Comparison of ENCODE assay signal across 10 cellular contexts in genomic region chr5:151255621-151256286, GRCh38. TPM values are rescaled to one million over a fixed set of nuclear protein-coding genes. Genes with fewer than 3 reads are reported as not detected.
A peak's percentile ranks its signal among the peaks of the same experiment; 100 is the strongest.
DNase-seq lines count a peak whose midpoint lies in the region; ATAC-seq and TF ChIP-seq lines count a peak whose summit lies in the region.
"Had no signal": no experiment of that assay in that cellular context is flagged by ENCODE, and none has a peak within 500 bp of the region (broad histone marks: within the 10 kb centered on the region; RNA-seq: fewer than 3 reads in every experiment).

No MANE protein-coding gene starts in this region.

- peak overlapping the region; percentile 88 for H3K4me2 ChIP-seq in OCI-LY1 (ENCODE audit: low read length)

- ATAC-seq in HG03025 (IDR thresholded peaks at IDR 0.05; ENCODE audit: low FRiP score, unreplicated experiment) (peak; percentile 40), heart right ventricle (no peak)

- H3K27ac Mint-ChIP-seq in CD14-positive monocyte (peak overlapping the region; percentile 90 to 100 (median 97)), nephron progenitor cell (no peak overlapping the region)
- H3K27ac Mint-ChIP-seq: activated T-helper 2 cell treated with anti-CD3 and anti-CD28 coated beads, Interferon-gamma antibody, Interleukin-2, Interleukin-4, amounts not matched to agents 10 μg/mL and 5 μg/mL and 100 μg/mL, durations not matched to agents 14 hours and 24 hours and 36 hours had no signal

- intact Hi-C loops in CD14-positive monocyte (cut with micrococcal nuclease) (loop anchor here in 1 of 2 donors (10.0 kb wide), 1 partner anchor 201 kb away; no protein-coding TSS in a partner anchor), heart right ventricle (cut with DNase I) (no loop called here)

- DNase-seq in CD14-positive monocyte (ENCODE audit: low spot score) = peak; percentile 74
- DNase-seq in GM19240 (ENCODE audit: insufficient read length, low spot score) = peak; percentile 55
- DNase-seq in DMS 273 (lab: John Stamatoyannopoulos, UW; ENCODE audit: unreplicated experiment) = no peak
- DNase-seq in nephron progenitor cell = no peak
- DNase-seq in activated T-cell treated with anti-CD3 and anti-CD28 coated beads, Interleukin-2, amount 50 U/mL, for 1 hour = no peak
- DNase-seq in heart right ventricle = no peak

- TF ChIP-seq CTCF in CD14-positive monocyte (IDR thresholded peaks at IDR 0.05) = no peak
- no peak for TF ChIP-seq CTCF in OCI-LY1 (IDR thresholded peaks at IDR 0.05; ENCODE audit: low read length)
- TF ChIP-seq CTCF in nephron progenitor cell (IDR thresholded peaks at IDR 0.05) = no peak
- no peak for TF ChIP-seq CTCF in heart right ventricle (IDR thresholded peaks at IDR 0.05)

- H3K9me3 Mint-ChIP-seq in CD14-positive monocyte (no peaks in the 10 kb centered on the region), nephron progenitor cell (no peaks in the 10 kb centered on the region)
- H3K9me3 Mint-ChIP-seq: activated T-helper 2 cell treated with anti-CD3 and anti-CD28 coated beads, Interferon-gamma antibody, Interleukin-2, Interleukin-4, amounts not matched to agents 10 μg/mL and 5 μg/mL and 100 μg/mL, durations not matched to agents 14 hours and 24 hours and 36 hours had no signal

- H3F3A ChIP-seq in OCI-LY1 (ENCODE audit: insufficient read depth, low read length) = no peaks in the 10 kb centered on the region

- H3K4me3 ChIP-seq in OCI-LY1 (ENCODE audit: low read depth, low read length, poor library complexity, severe bottlenecking) (peak overlapping the region; percentile 88), heart right ventricle (no peak overlapping the region)

- H4K20me1 ChIP-seq in OCI-LY1 (ENCODE audit: insufficient read depth, low read length) = no peaks in the 10 kb centered on the region

- no peaks in the 10 kb centered on the region for H3K27me3 ChIP-seq in OCI-LY1 (ENCODE audit: insufficient read depth, low read length)
- H3K27me3 ChIP-seq in heart right ventricle = no peaks in the 10 kb centered on the region

- WGBS in heart right ventricle, 2 donors = 96 to 98% methylated on average over 3 of the region's 3 CpGs

- H3K36me3 Mint-ChIP-seq in CD14-positive monocyte = peaks cover 17 to 20% of the 10 kb centered on the region in 2 donors
- no peaks in the 10 kb centered on the region for H3K36me3 Mint-ChIP-seq in nephron progenitor cell (ENCODE audit: low read depth)

- no peak overlapping the region for H2AFZ ChIP-seq in OCI-LY1 (ENCODE audit: low read length)

- H3K27ac ChIP-seq in OCI-LY1 (ENCODE audit: low read depth, low read length, poor library complexity, severe bottlenecking) = peak overlapping the region; percentile 88
- H3K27ac ChIP-seq in heart right ventricle = no peak overlapping the region

- H3K9me3 ChIP-seq in OCI-LY1 (ENCODE audit: low read length) (no peaks in the 10 kb centered on the region), heart right ventricle (no peaks in the 10 kb centered on the region)

- peaks cover 71% of the 10 kb centered on the region for H3K4me1 Mint-ChIP-seq in CD14-positive monocyte
- H3K4me1 Mint-ChIP-seq in nephron progenitor cell = peaks cover 36% of the 10 kb centered on the region

- H3K27me3 Mint-ChIP-seq in CD14-positive monocyte (ENCODE audit: low read depth in 3 of 3) (peaks cover 0 to 2% (median 2%) of the 10 kb centered on the region in 3 donors), nephron progenitor cell (ENCODE audit: low read depth, poor library complexity) (peaks cover 18% of the 10 kb centered on the region)

- H3K9me2 ChIP-seq in OCI-LY1 (ENCODE audit: low read depth, low read length) = no peaks in the 10 kb centered on the region

- H3K4me3 Mint-ChIP-seq in CD14-positive monocyte (peak overlapping the region; percentile 37 to 96), nephron progenitor cell (no peak overlapping the region)

- peak overlapping the region; percentile 64 for H3K9ac ChIP-seq in OCI-LY1 (ENCODE audit: low read length)

- H3K79me2 ChIP-seq in OCI-LY1 (ENCODE audit: insufficient read depth, low read length) = peaks cover 43% of the 10 kb centered on the region

- H3K36me3 ChIP-seq in OCI-LY1 (ENCODE audit: insufficient read depth, low read length) = peaks cover 13% of the 10 kb centered on the region; the same call in 1 of the 2 replicates
- peaks cover 0 to 14% (median 4%) of the 10 kb centered on the region in 9 donors for H3K36me3 ChIP-seq in heart right ventricle

- H3K4me1 ChIP-seq in OCI-LY1 (ENCODE audit: insufficient read depth, low read length, severe bottlenecking) = peaks cover 64% of the 10 kb centered on the region
- peaks cover 0 to 67% (median 33%) of the 10 kb centered on the region in 9 donors for H3K4me1 ChIP-seq in heart right ventricle

RNA-seq across cellular contexts. Expression of gene GM2A, which starts 2.8 kb away (rescaled TPM):
- polyA plus RNA-seq in CD14-positive monocyte (10 to 100 TPM; 28.0 to 57.9 TPM), heart right ventricle (10 to 100 TPM; 18.1 to 19.9 TPM)
- 10 to 100 TPM; 30.5 to 47.1 (median 36.5) TPM for total RNA-seq in heart right ventricle

RNA-seq across cellular contexts. Expression of gene CCDC69, which starts 31.9 kb away (rescaled TPM):
- polyA plus RNA-seq in CD14-positive monocyte (10 to 100 TPM; 68.4 to 84.1 TPM), heart right ventricle (100 to 1,000 TPM in 1 of 2 donors, 10 to 100 TPM in 1; 50.8 to 191 TPM)
- 100 to 1,000 TPM in 7 of 10 donors, 10 to 100 TPM in 3; 74.9 to 172 (median 104) TPM for total RNA-seq in heart right ventricle

RNA-seq across cellular contexts. Expression of gene SLC36A3, which starts 47.8 kb away (rescaled TPM):
- not detected for polyA plus RNA-seq in CD14-positive monocyte
- total RNA-seq in heart right ventricle = not detected
- polyA plus RNA-seq in heart right ventricle = not detected
- total RNA-seq: activated T-helper 2 cell treated with anti-CD3 and anti-CD28 coated beads, Interferon-gamma antibody, Interleukin-2, Interleukin-4, amounts not matched to agents 10 μg/mL and 5 μg/mL and 100 μg/mL, durations not matched to agents 14 hours and 24 hours and 36 hours; endothelial cell of umbilical vein had no signal
- polyA plus RNA-seq: endothelial cell of umbilical vein had no signal

Comparison
In these comparisons a context has a peak if more than half of its experiments do, and no peak if none do; other contexts are left out.
1. DNase-seq: peak in CD14-positive monocyte (single experiment) and GM19240 (single experiment); none in DMS 273 (single experiment), nephron progenitor cell (single experiment), activated T-cell treated with anti-CD3 and anti-CD28 coated beads, Interleukin-2, amount 50 U/mL, for 1 hour (single experiment) and heart right ventricle (0 of 2).